1 cellular context compared by ENCODE assay signal in genomic region chr1:225004396-225004795, GRCh38.
TF ChIP-seq lines count a peak whose summit lies in the region.

No MANE protein-coding gene starts in this region.

TF ChIP-seq in SK-N-SH treated with all-trans-retinoic acid at 6 μM for 48 hours, 23 proteins besides CTCF, POLR2A, EP300 and RAD21 (continued from another document):
- TF ChIP-seq PATZ1 (CRISPR knock-in tag; IDR thresholded peaks at IDR 0.05; ENCODE audit: borderline replicate concordance) = no peak
- TF ChIP-seq GLIS3 (CRISPR knock-in tag; IDR thresholded peaks at IDR 0.05) = no peak
- no peak for TF ChIP-seq CSRNP3 (CRISPR knock-in tag; IDR thresholded peaks at IDR 0.05)
- TF ChIP-seq ZNF70 (CRISPR knock-in tag; IDR thresholded peaks at IDR 0.05) = no peak
- TF ChIP-seq ZFP3 (CRISPR knock-in tag; IDR thresholded peaks at IDR 0.05) = no peak
- no peak for TF ChIP-seq OSR1 (CRISPR knock-in tag; IDR thresholded peaks at IDR 0.05)
- no peak for TF ChIP-seq SNAI2 (CRISPR knock-in tag; IDR thresholded peaks at IDR 0.05)
- TF ChIP-seq ZFP30 (CRISPR knock-in tag; IDR thresholded peaks at IDR 0.05) = no peak
- TF ChIP-seq POU6F1 (CRISPR knock-in tag; IDR thresholded peaks at IDR 0.05; ENCODE audit: borderline replicate concordance, low read depth) = no peak
- no peak for TF ChIP-seq TOX (CRISPR knock-in tag; IDR thresholded peaks at IDR 0.05; ENCODE audit: borderline replicate concordance)
- no peak for TF ChIP-seq ZNF8 (CRISPR knock-in tag; IDR thresholded peaks at IDR 0.05)
- no peak for TF ChIP-seq ARNTL (CRISPR knock-in tag; IDR thresholded peaks at IDR 0.05; ENCODE audit: borderline replicate concordance, low read depth)
- TF ChIP-seq ZC3H10 (CRISPR knock-in tag; IDR thresholded peaks at IDR 0.05) = no peak
